14 cellular contexts compared by ENCODE assay signal in genomic region chr1:11837767-11838348, GRCh38. TPM values are rescaled to one million over a fixed set of nuclear protein-coding genes. Genes with fewer than 3 reads are reported as not detected.
A peak's percentile ranks its signal among the peaks of the same experiment; 100 is the strongest.
DNase-seq lines count a peak whose midpoint lies in the region; ATAC-seq and TF ChIP-seq lines count a peak whose summit lies in the region.
"Had no signal": no experiment of that assay in that cellular context is flagged by ENCODE, and none has a peak within 500 bp of the region (broad histone marks: within the 10 kb centered on the region; RNA-seq: fewer than 3 reads in every experiment).

No MANE protein-coding gene starts in this region.

- ATAC-seq in SK-N-SH treated with all-trans-retinoic acid at 6 μM for 48 hours (peak; percentile 16), HCT116 (peak; percentile 15; the same call in 1 of the 2 replicates), activated B cell treated with CpG ODN at 0.5 μM for 24 hours (ENCODE audit: low read depth) (no peak), HG03039 (IDR thresholded peaks at IDR 0.05; ENCODE audit: unreplicated experiment) (no peak), GM19455 (IDR thresholded peaks at IDR 0.05; ENCODE audit: unreplicated experiment) (no peak)

- H3K9me2 ChIP-seq in SK-N-SH, result no peaks in the 10 kb centered on the region
- H3K9me2 ChIP-seq in HCT116 (ENCODE audit: insufficient read depth), result no peaks in the 10 kb centered on the region

- H3K4me2 ChIP-seq in SK-N-SH, result no peak overlapping the region
- H3K4me2 ChIP-seq in HCT116 (ENCODE audit: low read length), result no peak overlapping the region

- no peak for TF ChIP-seq POLR2A in HCT116 (IDR thresholded peaks at IDR 0.05; ENCODE audit: borderline replicate concordance, extremely low read depth, insufficient read depth, insufficient read length)

- peaks cover 4% of the 10 kb centered on the region; the same call in 1 of the 2 replicates for H4K20me1 ChIP-seq in SK-N-SH (ENCODE audit: insufficient read depth)
- no peaks in the 10 kb centered on the region for H4K20me1 ChIP-seq in HCT116 (ENCODE audit: insufficient read depth)

- 93% methylated on average over 10 of the region's 11 CpGs for WGBS in SK-N-SH (ENCODE audit: low lambda C conversion rate)

- TF ChIP-seq EP300 in SK-N-SH (IDR thresholded peaks at IDR 0.05; ENCODE audit: borderline replicate concordance in 1 of 2, low read depth in 1 of 2, low read length in 1 of 2), result no peak

- no peaks in the 10 kb centered on the region for H3K27me3 ChIP-seq in SK-N-SH (ENCODE audit: insufficient read depth)
- no peaks in the 10 kb centered on the region for H3K27me3 ChIP-seq in HCT116 (ENCODE audit: insufficient read depth, low read length)
- H3K27me3 ChIP-seq: MG63 had no signal

- peaks cover 20% of the 10 kb centered on the region for H3K4me1 Mint-ChIP-seq in activated B cell treated with CpG ODN at 0.5 μM for 24 hours

- no peak overlapping the region for H2AFZ ChIP-seq in SK-N-SH (ENCODE audit: low read depth)
- H2AFZ ChIP-seq in HCT116 (ENCODE audit: low read depth, low read length, poor library complexity, severe bottlenecking), result no peak overlapping the region

- H3K27ac ChIP-seq in SK-N-SH (ENCODE audit: low read depth in 2 of 2, low read length in 1 of 2) (no peak overlapping the region), HCT116 (ENCODE audit: low read depth, low read length) (no peak overlapping the region)

- RAD21 ChIA-PET in HCT116 (lab: Charles Lee; ENCODE audit: low non-redundant PET in 1 of 2, low total read pairs in 2 of 2, uncharacterized antibody in 2 of 2, unreplicated experiment in 2 of 2), result interaction anchor here in 1 of 2 experiments (0.7 kb wide), 1 partner anchor 63 kb away, joined by 3 read pairs; no protein-coding TSS in a partner anchor

- no peak overlapping the region for H3K4me3 ChIP-seq in SK-N-SH (ENCODE audit: low read depth in 2 of 2, low read length in 1 of 2)
- H3K4me3 ChIP-seq in HCT116 (replicated peaks in 1 of 2; ENCODE audit: low read depth in 1 of 2, low read length in 2 of 2), result no peak overlapping the region
- H3K4me3 ChIP-seq: MG63 had no signal

- no peaks in the 10 kb centered on the region for H3K9me3 Mint-ChIP-seq in activated B cell treated with CpG ODN at 0.5 μM for 24 hours
- H3K9me3 Mint-ChIP-seq: CD14-positive monocyte had no signal

- POLR2A ChIA-PET in SK-N-SH (lab: Yijun Ruan, JAX) (interaction anchor here (2.8 kb wide), 1 partner anchor 70 kb away, joined by 17 read pairs; no protein-coding TSS in a partner anchor), HCT116 (lab: Charles Lee) (interaction anchor here (1.6 kb wide), 1 partner anchor 71 kb away, joined by 9 read pairs; no protein-coding TSS in a partner anchor), activated B cell treated with CpG ODN at 0.5 μM for 24 hours (lab: Charles Lee) (interaction anchor here (0.8 to 8.8 kb wide), 3 partner anchors 32 to 181 kb away, joined by 3 to 89 read pairs (median 3); partner anchors contain the start of genes CLCN6 and MIIP)

- CTCF ChIA-PET in SK-N-SH (lab: Yijun Ruan, JAX) (interaction anchor here (0.6 to 15.4 kb wide), 39 partner anchors 9 to 443 kb away, joined by 3 to 316 read pairs (median 5); partner anchors contain the start of genes CLCN6, MFN2, MTHFR and NPPA), HCT116 (lab: Charles Lee) (interaction anchor here (0.6 to 1.0 kb wide), 6 partner anchors 32 to 145 kb away, joined by 3 to 12 read pairs (median 3); partner anchors contain the start of gene CLCN6), activated B cell treated with CpG ODN at 0.5 μM for 24 hours (lab: Charles Lee) (interaction anchor here (0.6 to 3.9 kb wide), 8 partner anchors 15 to 193 kb away, joined by 3 to 19 read pairs (median 6); no protein-coding TSS in a partner anchor)

- H3K79me2 ChIP-seq in SK-N-SH (ENCODE audit: insufficient read depth) (no peaks in the 10 kb centered on the region), HCT116 (ENCODE audit: insufficient read depth, low read length) (no peaks in the 10 kb centered on the region)

- DNase-seq in SK-N-SH, result no peak
- DNase-seq in HCT116 (ENCODE audit: low read depth, low spot score), result no peak
- DNase-seq in activated B cell treated with CpG ODN at 0.5 μM for 24 hours, result no peak
- DNase-seq in posterior vena cava (ENCODE audit: low spot score), result peak; percentile 72
- DNase-seq in midbrain (lab: John Stamatoyannopoulos, UW), result no peak
- DNase-seq: NCI-H1417 treated with DMSO at 0.1 percent for 48 hours had no signal

- peak overlapping the region; percentile 41 for H3K27ac Mint-ChIP-seq in activated B cell treated with CpG ODN at 0.5 μM for 24 hours

- peaks cover 48 to 85% of the 10 kb centered on the region in 2 experiments for H3K36me3 ChIP-seq in SK-N-SH (replicated peaks in 1 of 2; ENCODE audit: control insufficient read depth in 1 of 2, insufficient read depth in 2 of 2, low read length in 1 of 2)
- H3K36me3 ChIP-seq in HCT116 (ENCODE audit: control insufficient read depth in 1 of 2, insufficient read depth in 2 of 2, low read length in 2 of 2), result peaks cover 7 to 26% of the 10 kb centered on the region in 2 experiments; a peak in 2 of 4 replicates

- TF ChIP-seq CTCF in SK-N-SH (IDR thresholded peaks at IDR 0.05) (no peak), HCT116 (IDR thresholded peaks at IDR 0.05 in 2 of 3, conservative IDR thresholded peaks at IDR 0.05 in 1 of 3; ENCODE audit: borderline replicate concordance in 1 of 3, insufficient read depth in 1 of 3, low read depth in 2 of 3, low read length in 2 of 3) (no peak), activated B cell treated with CpG ODN at 0.5 μM for 24 hours (IDR thresholded peaks at IDR 0.05) (no peak)

- no TSS peak for BruUV-seq in HCT116 (replicated peaks; lab: Mats Ljungman, UMichigan)

- TF ChIP-seq RAD21 in SK-N-SH (IDR thresholded peaks at IDR 0.05; ENCODE audit: low read length) (no peak), HCT116 (IDR thresholded peaks at IDR 0.05; ENCODE audit: low read depth) (no peak)

- no peaks in the 10 kb centered on the region for H3K27me3 Mint-ChIP-seq in activated B cell treated with CpG ODN at 0.5 μM for 24 hours

- H3K36me3 Mint-ChIP-seq in activated B cell treated with CpG ODN at 0.5 μM for 24 hours (ENCODE audit: low read depth), result peaks cover 93% of the 10 kb centered on the region

- no peaks in the 10 kb centered on the region for H3K9me3 ChIP-seq in SK-N-SH
- no peaks in the 10 kb centered on the region for H3K9me3 ChIP-seq in HCT116 (ENCODE audit: control insufficient read depth in 1 of 2, insufficient read depth in 1 of 2, low read depth in 1 of 2, low read length in 2 of 2)
- H3K9me3 ChIP-seq: MG63 had no signal

- H3K4me1 ChIP-seq in SK-N-SH (ENCODE audit: control insufficient read depth in 1 of 2, insufficient read depth in 2 of 2, low read depth in 1 of 2, low read length in 1 of 2), result peaks cover 0 to 23% of the 10 kb centered on the region in 2 experiments; a peak in 2 of 4 replicates
- H3K4me1 ChIP-seq in HCT116 (ENCODE audit: control insufficient read depth in 1 of 2, insufficient read depth in 2 of 2, low read length in 2 of 2), result no peaks in the 10 kb centered on the region

- no peak overlapping the region for H3K4me3 Mint-ChIP-seq in activated B cell treated with CpG ODN at 0.5 μM for 24 hours
- H3K4me3 Mint-ChIP-seq: CD14-positive monocyte had no signal

- intact Hi-C loops in HCT116 (cut with micrococcal nuclease) (loop anchor here (1.0 to 10.0 kb wide), 7 partner anchors 56 to 803 kb away; no protein-coding TSS in a partner anchor), activated B cell treated with CpG ODN at 0.5 μM for 24 hours (cut with micrococcal nuclease) (loop anchor here (1.0 to 10.0 kb wide), 4 partner anchors 53 to 129 kb away; no protein-coding TSS in a partner anchor), posterior vena cava (cut with DNase I) (loop anchor here (5.0 to 10.0 kb wide), 2 partner anchors 54 to 137 kb away; no protein-coding TSS in a partner anchor)

- H3F3A ChIP-seq in SK-N-SH (replicated peaks; ENCODE audit: insufficient read depth), result no peaks in the 10 kb centered on the region

- H3K9ac ChIP-seq in SK-N-SH, result no peak overlapping the region
- no peak overlapping the region for H3K9ac ChIP-seq in HCT116 (ENCODE audit: low read length)

TF ChIP-seq in SK-N-SH treated with all-trans-retinoic acid at 6 μM for 48 hours, 23 proteins besides CTCF, POLR2A, EP300 and RAD21 (continues in another document):
- TF ChIP-seq ZFP30 (CRISPR knock-in tag; IDR thresholded peaks at IDR 0.05), result no peak
- TF ChIP-seq ZFP3 (CRISPR knock-in tag; IDR thresholded peaks at IDR 0.05), result no peak
- TF ChIP-seq ISL1 (CRISPR knock-in tag; IDR thresholded peaks at IDR 0.05), result no peak

RNA-seq across cellular contexts. Expression of gene NPPA, which starts 9.7 kb away (rescaled TPM):
- not detected in 2 replicates for polyA plus RNA-seq in SK-N-SH (2012; rRNA removed)
- 0.04 TPM in 1 of 2 replicates, not detected in the other for polyA plus RNA-seq in SK-N-SH (2012; cell fraction: cytosol; rRNA removed)
- not detected in 2 replicates for polyA plus RNA-seq in SK-N-SH (2012; cell fraction: nucleus; rRNA removed)
- not detected for total RNA-seq in HCT116 (2021; ENCODE audit: unreplicated experiment)
- polyA plus RNA-seq in HCT116 (2012), result 0.09 and 0.12 TPM in 2 replicates
- total RNA-seq in activated B cell treated with CpG ODN at 0.5 μM for 24 hours, result not detected in 2 replicates
- total RNA-seq in posterior vena cava, result 1 to 10 TPM in 1 of 2 donors, not detected in 1; 3.8 TPM
- total RNA-seq: A172, H4, LHCN-M2 had no signal
- polyA plus RNA-seq: CD14-positive monocyte had no signal

RNA-seq across cellular contexts. Expression of gene NPPB, which starts 20.9 kb away (rescaled TPM):
- 0.55 and 0.85 TPM in 2 replicates for polyA plus RNA-seq in SK-N-SH (2012; rRNA removed)
- polyA plus RNA-seq in SK-N-SH (2012; cell fraction: cytosol; rRNA removed), result 0.18 and 0.49 TPM in 2 replicates
- polyA plus RNA-seq in SK-N-SH (2012; cell fraction: nucleus; rRNA removed), result 1.4 and 2.9 TPM in 2 replicates
- total RNA-seq in HCT116 (2021; ENCODE audit: unreplicated experiment) (not detected), activated B cell treated with CpG ODN at 0.5 μM for 24 hours (not detected in 2 replicates), posterior vena cava (not detected)
- polyA plus RNA-seq in HCT116 (2012), result not detected in 2 replicates
- total RNA-seq: H4, LHCN-M2 had no signal
- polyA plus RNA-seq: CD14-positive monocyte had no signal

RNA-seq across cellular contexts. Expression of gene CLCN6, which starts 31.9 kb away (rescaled TPM):
- 7.4 and 8.3 TPM in 2 replicates for polyA plus RNA-seq in SK-N-SH (2012; rRNA removed)
- 4.3 and 4.7 TPM in 2 replicates for polyA plus RNA-seq in SK-N-SH (2012; cell fraction: cytosol; rRNA removed)
- 31.6 and 35.7 TPM in 2 replicates for polyA plus RNA-seq in SK-N-SH (2012; cell fraction: nucleus; rRNA removed)
- total RNA-seq in HCT116 (2021; ENCODE audit: unreplicated experiment) (13.7 TPM), activated B cell treated with CpG ODN at 0.5 μM for 24 hours (66.0 and 79.6 TPM in 2 replicates), posterior vena cava (10 to 100 TPM; 16.8 to 16.9 TPM)
- 5.6 and 6.3 TPM in 2 replicates for polyA plus RNA-seq in HCT116 (2012)

RNA-seq across cellular contexts. Expression of gene MTHFR, which starts 32.1 kb away (rescaled TPM):
- polyA plus RNA-seq in SK-N-SH (2012; rRNA removed), result 5.3 and 7.6 TPM in 2 replicates
- polyA plus RNA-seq in SK-N-SH (2012; cell fraction: cytosol; rRNA removed), result 2.8 and 3.5 TPM in 2 replicates
- polyA plus RNA-seq in SK-N-SH (2012; cell fraction: nucleus; rRNA removed), result 18.8 and 23.8 TPM in 2 replicates
- total RNA-seq in HCT116 (2021; ENCODE audit: unreplicated experiment) (20.9 TPM), activated B cell treated with CpG ODN at 0.5 μM for 24 hours (54.1 and 56.9 TPM in 2 replicates), posterior vena cava (10 to 100 TPM; 31.0 to 31.7 TPM)
- polyA plus RNA-seq in HCT116 (2012), result 9.1 and 10.7 TPM in 2 replicates

Comparison
In these comparisons a context has a peak if more than half of its experiments do, and no peak if none do; other contexts are left out.
1. ATAC-seq: peak in SK-N-SH treated with all-trans-retinoic acid at 6 μM for 48 hours (single experiment) and HCT116 (single experiment); none in activated B cell treated with CpG ODN at 0.5 μM for 24 hours (single experiment), HG03039 (single experiment) and GM19455 (single experiment).